Comparison of ENCODE assay signal across 9 cellular contexts in the genomic region with DNA sequence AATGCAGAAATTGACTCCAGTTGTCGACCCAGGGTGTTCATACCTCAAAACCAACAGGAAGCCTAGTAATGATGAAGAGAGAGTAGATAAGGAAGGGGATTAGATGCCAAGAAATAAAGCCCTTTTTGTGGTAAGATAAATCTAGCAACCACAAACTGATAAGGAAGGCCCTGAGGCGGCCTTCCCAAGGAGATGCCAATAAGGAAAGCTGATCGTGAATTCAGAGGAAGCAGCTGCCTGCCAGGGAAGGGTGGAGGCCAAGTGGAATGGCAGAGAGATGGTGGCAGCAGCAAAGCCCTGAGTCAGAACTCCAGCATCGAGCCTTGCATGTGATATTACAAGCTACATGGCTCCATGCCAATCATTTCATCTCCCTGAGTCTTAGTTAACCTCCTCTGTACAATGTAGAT.
A peak's percentile ranks its signal among the peaks of the same experiment; 100 is the strongest.
DNase-seq lines count a peak whose midpoint lies in the region; TF ChIP-seq lines count a peak whose summit lies in the region.
"Had no signal": no experiment of that assay in that cellular context is flagged by ENCODE, and none has a peak within 500 bp of the region (broad histone marks: within the 10 kb centered on the region; RNA-seq: fewer than 3 reads in every experiment).

No MANE protein-coding gene starts in this region.

- H3K9me3 ChIP-seq in osteoblast (ENCODE audit: low read depth, low read length): no peaks in the 10 kb centered on the region

- peak overlapping the region; percentile 41 for H3K27ac ChIP-seq in osteoblast (ENCODE audit: low read depth, low read length)

- H3K4me2 ChIP-seq in osteoblast (ENCODE audit: insufficient read depth, low read length): peak overlapping the region; percentile 31

- TF ChIP-seq CTCF in epithelial cell of esophagus (IDR thresholded peaks at IDR 0.05; ENCODE audit: insufficient read depth, low read depth, low read length, missing control alignments) (no peak), osteoblast (IDR thresholded peaks at IDR 0.05; ENCODE audit: extremely low read depth, low read depth, low read length) (no peak)

- peaks cover 19% of the 10 kb centered on the region for H3K4me1 ChIP-seq in osteoblast (ENCODE audit: insufficient read depth, low read length)

- no peaks in the 10 kb centered on the region for H4K20me1 ChIP-seq in osteoblast (ENCODE audit: insufficient read depth, low read length)

- no peaks in the 10 kb centered on the region for H3K36me3 ChIP-seq in osteoblast (ENCODE audit: insufficient read depth, low read length)

- H2AFZ ChIP-seq in osteoblast (ENCODE audit: low read length): no peak overlapping the region

- H3K27me3 ChIP-seq in osteoblast (ENCODE audit: insufficient read depth, low read length): no peaks in the 10 kb centered on the region

- peak; percentile 97 for DNase-seq in Daoy (ENCODE audit: low read depth)
- peak; percentile 3 for DNase-seq in NCI-H69 (lab: John Stamatoyannopoulos, UW)
- DNase-seq in epithelial cell of esophagus (ENCODE audit: low read depth): peak; percentile 95
- DNase-seq in osteoblast (ENCODE audit: insufficient read length, low spot score, missing footprints): peak; percentile 73
- DNase-seq in activated CD4-positive, CD25-positive, alpha-beta regulatory T cell (lab: John Stamatoyannopoulos, UW): no peak
- no peak for DNase-seq in stimulated activated CD4-positive, alpha-beta T cell treated with anti-CD3 and anti-CD28 coated beads, Interleukin-4, amount 100 ng/mL, for 1 hour
- DNase-seq in amygdala (lab: John Stamatoyannopoulos, UW): no peak
- DNase-seq in superior temporal gyrus (ENCODE audit: extremely low spot score): no peak
- DNase-seq: activated T-cell treated with anti-CD3 and anti-CD28 coated beads, Interleukin-2, amount 50 U/mL, for 4 hours had no signal

- no peaks in the 10 kb centered on the region for H3K79me2 ChIP-seq in osteoblast (ENCODE audit: insufficient read depth, low read length)

- no peak overlapping the region for H3K4me3 ChIP-seq in epithelial cell of esophagus (ENCODE audit: low read length)
- H3K4me3 ChIP-seq in osteoblast (ENCODE audit: insufficient read depth, low read length): no peak overlapping the region

Comparison
In these comparisons a context has a peak if more than half of its experiments do, and no peak if none do; other contexts are left out.
1. DNase-seq: peak in Daoy (single experiment), NCI-H69 (single experiment), epithelial cell of esophagus (single experiment) and osteoblast (single experiment); none in activated CD4-positive, CD25-positive, alpha-beta regulatory T cell (0 of 4), stimulated activated CD4-positive, alpha-beta T cell treated with anti-CD3 and anti-CD28 coated beads, Interleukin-4, amount 100 ng/mL, for 1 hour (single experiment), amygdala (0 of 56) and superior temporal gyrus (single experiment).